Comparison of ENCODE assay signal across 16 cellular contexts in genomic region chr3:66403268-66403990, GRCh38.
DNase-seq lines count a peak whose midpoint lies in the region; ATAC-seq and TF ChIP-seq lines count a peak whose summit lies in the region.
"Had no signal": no experiment of that assay in that cellular context is flagged by ENCODE, and none has a peak within 500 bp of the region (broad histone marks: within the 10 kb centered on the region; RNA-seq: fewer than 3 reads in every experiment).

No MANE protein-coding gene starts in this region.

- H3K4me3 ChIP-seq in muscle layer of colon (ENCODE audit: low read depth in 1 of 2, low read length in 2 of 2), result no peak overlapping the region
- H3K4me3 ChIP-seq in thoracic aorta, result no peak overlapping the region
- H3K4me3 ChIP-seq: body of pancreas, SK-N-MC had no signal

- no peaks in the 10 kb centered on the region for H3K9me3 ChIP-seq in muscle layer of colon (ENCODE audit: low read length)
- H3K9me3 ChIP-seq in thoracic aorta, result no peaks in the 10 kb centered on the region
- H3K9me3 ChIP-seq: body of pancreas had no signal

- peak overlapping the region; percentile 60 for H3K27ac Mint-ChIP-seq in activated naive CD4-positive, alpha-beta T cell treated with anti-CD3 and anti-CD28 coated beads, Interleukin-2, amount 50 U/mL, for 24 hours
- peak overlapping the region; percentile 91 for H3K27ac Mint-ChIP-seq in chondrocyte (ENCODE audit: unreplicated experiment)

- no peak overlapping the region for H3K4me3 Mint-ChIP-seq in activated naive CD4-positive, alpha-beta T cell treated with anti-CD3 and anti-CD28 coated beads, Interleukin-2, amount 50 U/mL, for 24 hours
- H3K4me3 Mint-ChIP-seq in chondrocyte (ENCODE audit: unreplicated experiment), result no peak overlapping the region
- H3K4me3 Mint-ChIP-seq: stimulated activated naive CD8-positive, alpha-beta T cell treated with anti-CD3 and anti-CD28 coated beads, Interleukin-15, amount 100 ng/mL, for 72 hours had no signal

- peaks cover under 1% of the 10 kb centered on the region for H3K36me3 Mint-ChIP-seq in activated naive CD4-positive, alpha-beta T cell treated with anti-CD3 and anti-CD28 coated beads, Interleukin-2, amount 50 U/mL, for 24 hours
- peaks cover 24% of the 10 kb centered on the region for H3K36me3 Mint-ChIP-seq in chondrocyte (ENCODE audit: low read depth)

- TF ChIP-seq CTCF in chondrocyte (IDR thresholded peaks at IDR 0.05), result no peak
- TF ChIP-seq CTCF in thoracic aorta (IDR thresholded peaks at IDR 0.05), result no peak

- H3K4me1 Mint-ChIP-seq in activated naive CD4-positive, alpha-beta T cell treated with anti-CD3 and anti-CD28 coated beads, Interleukin-2, amount 50 U/mL, for 24 hours, result peaks cover 4% of the 10 kb centered on the region
- peaks cover 81% of the 10 kb centered on the region for H3K4me1 Mint-ChIP-seq in chondrocyte (ENCODE audit: low read depth)
- H3K4me1 Mint-ChIP-seq: stimulated activated naive CD8-positive, alpha-beta T cell treated with anti-CD3 and anti-CD28 coated beads, Interleukin-15, amount 100 ng/mL, for 72 hours had no signal

- peaks cover 90% of the 10 kb centered on the region for H3K4me1 ChIP-seq in muscle layer of colon (ENCODE audit: insufficient read depth, low read length)
- peaks cover 61 to 99% of the 10 kb centered on the region in 2 donors for H3K4me1 ChIP-seq in thoracic aorta (ENCODE audit: control insufficient read depth in 1 of 2, low read depth in 2 of 2)
- H3K4me1 ChIP-seq: parathyroid adenoma had no signal

- H3K27ac ChIP-seq in muscle layer of colon (ENCODE audit: low read depth, low read length), result peak overlapping the region; percentile 89
- H3K27ac ChIP-seq in thoracic aorta, result peak overlapping the region; percentile 92 to 94
- H3K27ac ChIP-seq: parathyroid adenoma, SK-N-MC had no signal

- no peaks in the 10 kb centered on the region for H3K9me3 Mint-ChIP-seq in activated naive CD4-positive, alpha-beta T cell treated with anti-CD3 and anti-CD28 coated beads, Interleukin-2, amount 50 U/mL, for 24 hours
- H3K9me3 Mint-ChIP-seq in chondrocyte (ENCODE audit: low read depth), result no peaks in the 10 kb centered on the region

- ATAC-seq in thoracic aorta (ENCODE audit: insufficient number of reproducible peaks, low FRiP score, low read depth) (no peak), GM21619 (IDR thresholded peaks at IDR 0.05; ENCODE audit: unreplicated experiment) (no peak)
- ATAC-seq: body of pancreas; stimulated activated naive CD8-positive, alpha-beta T cell treated with anti-CD3 and anti-CD28 coated beads, Interleukin-15, amount 100 ng/mL, for 72 hours had no signal

- H3K27me3 ChIP-seq in muscle layer of colon (ENCODE audit: control insufficient read depth in 1 of 2, insufficient read depth in 2 of 2, low read length in 2 of 2) (no peaks in the 10 kb centered on the region), thoracic aorta (replicated peaks; ENCODE audit: insufficient read depth) (no peaks in the 10 kb centered on the region)
- H3K27me3 ChIP-seq: body of pancreas had no signal

- H3K9ac ChIP-seq in muscle layer of colon (ENCODE audit: low read length), result no peak overlapping the region
- H3K9ac ChIP-seq: parathyroid adenoma had no signal

- DNase-seq in activated naive CD4-positive, alpha-beta T cell (lab: John Stamatoyannopoulos, UW), result no peak
- DNase-seq in chondrocyte (ENCODE audit: low spot score), result no peak
- DNase-seq in thoracic aorta (ENCODE audit: low spot score), result no peak
- no peak for DNase-seq in A172 (ENCODE audit: low spot score)
- DNase-seq in activated CD4-positive, alpha-beta T cell treated with anti-CD3 and anti-CD28 coated beads, Interleukin-2, amount 50 U/mL, for 4 hours, result no peak
- DNase-seq: activated CD8-positive, alpha-beta memory T cell treated with anti-CD3 and anti-CD28 coated beads for 24 hours; activated effector memory CD4-positive, alpha-beta T cell treated with anti-CD3 and anti-CD28 coated beads, Interleukin-2, amount 50 U/mL, for 16 hours; Calu3; NCI-H1694; stimulated activated naive CD8-positive, alpha-beta T cell treated with anti-CD3 and anti-CD28 coated beads, Interleukin-15, amount 100 ng/mL, for 72 hours had no signal

- H3K36me3 ChIP-seq in muscle layer of colon (ENCODE audit: insufficient read depth, low read length), result peaks cover 48% of the 10 kb centered on the region
- peaks cover 4% of the 10 kb centered on the region for H3K36me3 ChIP-seq in thoracic aorta

- H3K27me3 Mint-ChIP-seq in activated naive CD4-positive, alpha-beta T cell treated with anti-CD3 and anti-CD28 coated beads, Interleukin-2, amount 50 U/mL, for 24 hours, result no peaks in the 10 kb centered on the region
- H3K27me3 Mint-ChIP-seq in chondrocyte (ENCODE audit: low read depth), result no peaks in the 10 kb centered on the region
- H3K27me3 Mint-ChIP-seq: stimulated activated naive CD8-positive, alpha-beta T cell treated with anti-CD3 and anti-CD28 coated beads, Interleukin-15, amount 100 ng/mL, for 72 hours had no signal
